Comparison of ENCODE assay signal across 8 cellular contexts in genomic region chr16:81697321-81697885, GRCh38.
A peak's percentile ranks its signal among the peaks of the same experiment; 100 is the strongest.
DNase-seq lines count a peak whose midpoint lies in the region; ATAC-seq and TF ChIP-seq lines count a peak whose summit lies in the region.

No MANE protein-coding gene starts in this region.

- TF ChIP-seq CTCF in 22Rv1 (IDR thresholded peaks at IDR 0.05) (peak; percentile 81), heart left ventricle (IDR thresholded peaks at IDR 0.05) (peak; percentile 32 to 71 (median 58)), smooth muscle cell (IDR thresholded peaks at IDR 0.05; ENCODE audit: borderline replicate concordance, insufficient read depth, poor library complexity, severe bottlenecking) (peak; percentile 45)

- H3K27me3 ChIP-seq in NT2/D1 (ENCODE audit: insufficient read depth, insufficient read length): no peaks in the 10 kb centered on the region
- no peaks in the 10 kb centered on the region for H3K27me3 ChIP-seq in heart left ventricle
- H3K27me3 ChIP-seq in smooth muscle cell (ENCODE audit: low read depth): no peaks in the 10 kb centered on the region

- no peak for TF ChIP-seq POLR2A in heart left ventricle (IDR thresholded peaks at IDR 0.05)

- peak in 2 of 4 donors; percentile 49 for ATAC-seq in heart left ventricle
- ATAC-seq in HG03378 (IDR thresholded peaks at IDR 0.05; ENCODE audit: unreplicated experiment): no peak

- H3K36me3 ChIP-seq in NT2/D1 (ENCODE audit: insufficient read depth, insufficient read length, low read length) (peaks cover 83% of the 10 kb centered on the region), heart left ventricle (peaks cover 0 to 78% (median 21%) of the 10 kb centered on the region in 9 donors), smooth muscle cell (ENCODE audit: low read depth) (no peaks in the 10 kb centered on the region)

- no peak overlapping the region for H3K27ac ChIP-seq in 22Rv1
- peak overlapping the region in 3 of 12 donors; percentile 27 to 46 (median 40) for H3K27ac ChIP-seq in heart left ventricle
- H3K27ac ChIP-seq in smooth muscle cell (ENCODE audit: low read depth): no peak overlapping the region

- H3K79me2 ChIP-seq in smooth muscle cell (ENCODE audit: low read depth): no peaks in the 10 kb centered on the region

- H3K4me1 ChIP-seq in NT2/D1 (ENCODE audit: insufficient read depth, insufficient read length) (peaks cover 13% of the 10 kb centered on the region), heart left ventricle (peaks cover 0 to 36% (median 19%) of the 10 kb centered on the region in 12 donors), smooth muscle cell (ENCODE audit: low read depth) (peaks cover 17% of the 10 kb centered on the region)

- intact Hi-C loops in heart left ventricle (cut with DNase I): loop anchor here in 3 of 10 donors (5.0 to 10.0 kb wide), 3 partner anchors 73 to 293 kb away; no protein-coding TSS in a partner anchor

- H3K9ac ChIP-seq in NT2/D1 (ENCODE audit: insufficient read length, low read depth) (no peak overlapping the region), smooth muscle cell (ENCODE audit: low read depth) (no peak overlapping the region)

- 72 to 85% (median 80%) methylated on average over 22 to 25 of the region's 25 CpGs for WGBS in heart left ventricle, 4 donors
- 97% methylated on average over 24 of the region's 25 CpGs for WGBS in smooth muscle cell (ENCODE audit: low lambda C conversion rate)

- peaks cover 3% of the 10 kb centered on the region for H3F3A ChIP-seq in smooth muscle cell (ENCODE audit: low read depth)

- H3K9me3 ChIP-seq in NT2/D1 (ENCODE audit: insufficient read depth, low read length): no peaks in the 10 kb centered on the region
- no peaks in the 10 kb centered on the region for H3K9me3 ChIP-seq in heart left ventricle
- H3K9me3 ChIP-seq in smooth muscle cell (replicated peaks; ENCODE audit: low read depth): no peaks in the 10 kb centered on the region

- H3K4me3 ChIP-seq in NT2/D1 (ENCODE audit: insufficient read length, low read depth) (no peak overlapping the region), heart left ventricle (no peak overlapping the region), smooth muscle cell (no peak overlapping the region)

- no peaks in the 10 kb centered on the region for H4K20me1 ChIP-seq in smooth muscle cell (ENCODE audit: low read depth)

- DNase-seq in GF-D8 (lab: John Stamatoyannopoulos, UW) (peak; percentile 1), NT2/D1 (ENCODE audit: low read depth, low spot score) (peak; percentile 50), heart left ventricle (peak in 3 of 5 donors; percentile 42 to 73 (median 52)), smooth muscle cell (lab: John Stamatoyannopoulos, UW; ENCODE audit: unreplicated experiment) (no peak), inferior parietal cortex (ENCODE audit: extremely low spot score) (no peak)
- DNase-seq in activated gamma-delta T cell treated with anti-CD3 and anti-CD28 coated beads, Interleukin-2, amount 50 U/mL, for 16 hours (ENCODE audit: low read depth): peak; percentile 16

- no peak overlapping the region for H2AFZ ChIP-seq in smooth muscle cell (ENCODE audit: low read depth)

- no peak overlapping the region for H3K4me2 ChIP-seq in smooth muscle cell

Comparison
In these comparisons a context has a peak if more than half of its experiments do, and no peak if none do; other contexts are left out.
1. DNase-seq: peak in GF-D8 (single experiment), NT2/D1 (single experiment), activated gamma-delta T cell treated with anti-CD3 and anti-CD28 coated beads, Interleukin-2, amount 50 U/mL, for 16 hours (single experiment) and heart left ventricle (3 of 5); none in smooth muscle cell (single experiment) and inferior parietal cortex (single experiment).
2. Peak in every context shown above with its lines, with median percentiles within 50 percentile points of each other: CTCF ChIP-seq.